In genomic region chr14:24338843-24339242, GRCh38 we compare ENCODE assay signal across 11 cellular contexts. TPM values are rescaled to one million over a fixed set of nuclear protein-coding genes. Genes with fewer than 3 reads are reported as not detected.
DNase-seq lines count a peak whose midpoint lies in the region; ATAC-seq, FAIRE-seq and TF ChIP-seq lines count a peak whose summit lies in the region.
"Had no signal": no experiment of that assay in that cellular context is flagged by ENCODE, and none has a peak within 500 bp of the region (broad histone marks: within the 10 kb centered on the region; RNA-seq: fewer than 3 reads in every experiment).

No MANE protein-coding gene starts in this region.

- peaks cover 15% of the 10 kb centered on the region for H3K4me1 ChIP-seq in keratinocyte (ENCODE audit: control insufficient read depth, extremely low read depth, insufficient read depth, low read length)

- CTCF ChIA-PET in activated CD4-positive, alpha-beta memory T cell treated with anti-CD3 and anti-CD28 coated beads for 36 hours (lab: Charles Lee): interaction anchor here (2.7 to 25.4 kb wide), 2 partner anchors 27 to 95 kb away, joined by 9 to 968 read pairs; partner anchors contain the start of genes CBLN3, KHNYN and SDR39U1

- no peaks in the 10 kb centered on the region for H3K9me1 ChIP-seq in keratinocyte (ENCODE audit: control insufficient read depth, extremely low read depth, insufficient read depth, low read length)

- intact Hi-C loops in activated CD4-positive, alpha-beta memory T cell treated with anti-CD3 and anti-CD28 coated beads for 36 hours (cut with micrococcal nuclease): no loop called here

- no peak overlapping the region for H2AFZ ChIP-seq in keratinocyte (ENCODE audit: control insufficient read depth, low read length)

- peaks cover 20% of the 10 kb centered on the region for H3K4me1 Mint-ChIP-seq in T-helper 1 cell treated with Interleukin-12 subunit alpha and Interleukin-12 subunit beta and Interleukin-4 antibody, amounts not matched to agents 30 μg/mL and 1 μg/mL, for 36 hours (ENCODE audit: low read depth)
- peaks cover 23% of the 10 kb centered on the region for H3K4me1 Mint-ChIP-seq in activated CD4-positive, alpha-beta memory T cell treated with anti-CD3 and anti-CD28 coated beads for 36 hours (ENCODE audit: low read depth)
- peaks cover 28 to 43% of the 10 kb centered on the region in 2 donors for H3K4me1 Mint-ChIP-seq in stimulated activated naive B cell treated with anti-CD40 and anti-IgM and Interleukin-4, amounts not matched to agents 10 μg/mL and 1 μg/mL and 100 μg/mL, for 72 hours

- H4K20me1 ChIP-seq in keratinocyte (ENCODE audit: control insufficient read depth, extremely low read depth, insufficient read depth, low read length): no peaks in the 10 kb centered on the region

- POLR2A ChIA-PET in activated CD4-positive, alpha-beta memory T cell treated with anti-CD3 and anti-CD28 coated beads for 36 hours (lab: Charles Lee): interaction anchor here (0.8 to 1.8 kb wide), 2 partner anchors 23 to 93 kb away, joined by 3 to 7 read pairs; no protein-coding TSS in a partner anchor

- H3K27ac ChIP-seq in keratinocyte (ENCODE audit: control insufficient read depth, insufficient read depth, low read length): no peak overlapping the region
- H3K27ac ChIP-seq: 22Rv1 had no signal

- no peaks in the 10 kb centered on the region for H3K9me3 ChIP-seq in keratinocyte (ENCODE audit: control insufficient read depth, low read depth, low read length)

- H3K36me3 Mint-ChIP-seq in T-helper 1 cell treated with Interleukin-12 subunit alpha and Interleukin-12 subunit beta and Interleukin-4 antibody, amounts not matched to agents 30 μg/mL and 1 μg/mL, for 36 hours (ENCODE audit: low read depth): peaks cover 29% of the 10 kb centered on the region
- H3K36me3 Mint-ChIP-seq in activated CD4-positive, alpha-beta memory T cell treated with anti-CD3 and anti-CD28 coated beads for 36 hours: peaks cover 13% of the 10 kb centered on the region
- H3K36me3 Mint-ChIP-seq in stimulated activated naive B cell treated with anti-CD40 and anti-IgM and Interleukin-4, amounts not matched to agents 10 μg/mL and 1 μg/mL and 100 μg/mL, for 72 hours: peaks cover 16 to 25% of the 10 kb centered on the region in 2 donors

- H3K27me3 ChIP-seq in keratinocyte (ENCODE audit: control insufficient read depth, extremely low read depth, insufficient read depth, low read length): peaks cover 16% of the 10 kb centered on the region

- H3K4me3 ChIP-seq in keratinocyte (ENCODE audit: control insufficient read depth in 2 of 3, extremely low read depth in 1 of 3, insufficient read depth in 2 of 3, low read depth in 1 of 3, low read length in 3 of 3): peak overlapping the region in 2 of 3 experiments; percentile 53 to 86

- peak overlapping the region; percentile 92 for H3K4me3 Mint-ChIP-seq in T-helper 1 cell treated with Interleukin-12 subunit alpha and Interleukin-12 subunit beta and Interleukin-4 antibody, amounts not matched to agents 30 μg/mL and 1 μg/mL, for 36 hours
- peak overlapping the region; percentile 91 for H3K4me3 Mint-ChIP-seq in activated CD4-positive, alpha-beta memory T cell treated with anti-CD3 and anti-CD28 coated beads for 36 hours
- peak overlapping the region; percentile 91 for H3K4me3 Mint-ChIP-seq in stimulated activated naive B cell treated with anti-CD40 and anti-IgM and Interleukin-4, amounts not matched to agents 10 μg/mL and 1 μg/mL and 100 μg/mL, for 72 hours

- no peak for ATAC-seq in stimulated activated naive B cell treated with anti-CD40 and anti-IgM and Interleukin-4, amounts not matched to agents 10 μg/mL and 1 μg/mL and 100 μg/mL, for 72 hours (replicated peaks)
- no peak for ATAC-seq in GM19023 (IDR thresholded peaks at IDR 0.05; ENCODE audit: unreplicated experiment)
- ATAC-seq: PC-3 had no signal

- no peaks in the 10 kb centered on the region for H3K79me2 ChIP-seq in keratinocyte (ENCODE audit: control insufficient read depth, insufficient read depth, low read length)

- H3K27me3 Mint-ChIP-seq in T-helper 1 cell treated with Interleukin-12 subunit alpha and Interleukin-12 subunit beta and Interleukin-4 antibody, amounts not matched to agents 30 μg/mL and 1 μg/mL, for 36 hours (ENCODE audit: low read depth): peaks cover 27% of the 10 kb centered on the region
- H3K27me3 Mint-ChIP-seq in activated CD4-positive, alpha-beta memory T cell treated with anti-CD3 and anti-CD28 coated beads for 36 hours: peaks cover 12% of the 10 kb centered on the region
- H3K27me3 Mint-ChIP-seq in stimulated activated naive B cell treated with anti-CD40 and anti-IgM and Interleukin-4, amounts not matched to agents 10 μg/mL and 1 μg/mL and 100 μg/mL, for 72 hours: peaks cover 18 to 20% of the 10 kb centered on the region in 2 donors

- peaks cover 0 to 2% of the 10 kb centered on the region in 2 experiments for H3K36me3 ChIP-seq in keratinocyte (ENCODE audit: control insufficient read depth in 2 of 2, extremely low read depth in 1 of 2, insufficient read depth in 2 of 2, low read length in 2 of 2)

- H3K4me2 ChIP-seq in keratinocyte (ENCODE audit: control insufficient read depth, extremely low read depth, insufficient read depth, low read depth, low read length): peak overlapping the region; percentile 97

- DNase-seq in T-helper 1 cell (no peak), keratinocyte (ENCODE audit: low read depth, low spot score) (no peak), SK-N-DZ (ENCODE audit: low spot score) (no peak)
- DNase-seq in activated CD4-positive, alpha-beta memory T cell treated with anti-CD3 and anti-CD28 coated beads for 36 hours: no peak
- DNase-seq in stimulated activated naive B cell treated with anti-CD40 and anti-IgM and Interleukin-4, amounts not matched to agents 10 μg/mL and 1 μg/mL and 100 μg/mL, for 72 hours: no peak
- DNase-seq in activated CD8-positive, alpha-beta memory T cell treated with anti-CD3 and anti-CD28 coated beads for 24 hours: no peak
- DNase-seq: cerebellar nuclear complex, PC-3 had no signal

- no peak overlapping the region for H3K27ac Mint-ChIP-seq in T-helper 1 cell treated with Interleukin-12 subunit alpha and Interleukin-12 subunit beta and Interleukin-4 antibody, amounts not matched to agents 30 μg/mL and 1 μg/mL, for 36 hours
- no peak overlapping the region for H3K27ac Mint-ChIP-seq in activated CD4-positive, alpha-beta memory T cell treated with anti-CD3 and anti-CD28 coated beads for 36 hours
- peak overlapping the region; percentile 17 for H3K27ac Mint-ChIP-seq in stimulated activated naive B cell treated with anti-CD40 and anti-IgM and Interleukin-4, amounts not matched to agents 10 μg/mL and 1 μg/mL and 100 μg/mL, for 72 hours

- dilution Hi-C loops in keratinocyte (cut with MboI; ENCODE audit: extremely low pct_ligation_motif_present, low sequenced_read_pairs): no loop called here

- H3K9me3 Mint-ChIP-seq in T-helper 1 cell treated with Interleukin-12 subunit alpha and Interleukin-12 subunit beta and Interleukin-4 antibody, amounts not matched to agents 30 μg/mL and 1 μg/mL, for 36 hours: no peaks in the 10 kb centered on the region
- no peaks in the 10 kb centered on the region for H3K9me3 Mint-ChIP-seq in activated CD4-positive, alpha-beta memory T cell treated with anti-CD3 and anti-CD28 coated beads for 36 hours
- no peaks in the 10 kb centered on the region for H3K9me3 Mint-ChIP-seq in stimulated activated naive B cell treated with anti-CD40 and anti-IgM and Interleukin-4, amounts not matched to agents 10 μg/mL and 1 μg/mL and 100 μg/mL, for 72 hours

- no peak for TF ChIP-seq CTCF in keratinocyte (optimal IDR thresholded peaks at IDR 0.05 in 1 of 3, IDR thresholded peaks at IDR 0.05 in 1 of 3, conservative IDR thresholded peaks at IDR 0.05 in 1 of 3; ENCODE audit: extremely low read depth in 1 of 3, insufficient read depth in 2 of 3, low read length in 3 of 3)

- no peak for FAIRE-seq in keratinocyte (lab: Jason Lieb, UNC)

- H3K9ac ChIP-seq in keratinocyte (ENCODE audit: control insufficient read depth, extremely low read depth, insufficient read depth, low read length): no peak overlapping the region

RNA-seq across cellular contexts. Expression of gene RIPK3, which starts 0.9 kb away (rescaled TPM):
- 10 to 100 TPM; 11.0 to 11.8 TPM for total RNA-seq in activated CD4-positive, alpha-beta memory T cell treated with anti-CD3 and anti-CD28 coated beads for 36 hours
- 7.3 to 10.7 TPM (median 8.0 TPM) in 3 replicates for polyA plus RNA-seq in keratinocyte
- 2.1 TPM for polyA plus RNA-seq in keratinocyte (2011; ENCODE audit: low read depth)
- 3.5 and 4.3 TPM in 2 replicates for polyA plus RNA-seq in keratinocyte (2011; cell fraction: cytosol; rRNA removed)
- 28.7 and 35.3 TPM in 2 replicates for polyA plus RNA-seq in keratinocyte (2011; cell fraction: nucleus; rRNA removed)
- 4.6 and 6.4 TPM in 2 replicates for polyA plus RNA-seq in keratinocyte (2012; ENCODE audit: low replicate concordance)
- polyA minus RNA-seq in keratinocyte: 6.1 to 7.7 TPM (median 7.0 TPM) in 3 replicates
- 3.5 TPM for polyA minus RNA-seq in keratinocyte (2011; cell fraction: cytosol; rRNA and poly(A)+ RNA removed)
- 8.8 and 9.8 TPM in 2 replicates for polyA minus RNA-seq in keratinocyte (2011; cell fraction: nucleus; rRNA and poly(A)+ RNA removed)
- polyA plus RNA-seq in SK-N-DZ (2014; cell fraction: cytosol; rRNA removed): not detected in 2 replicates
- not detected in 2 replicates for polyA plus RNA-seq in SK-N-DZ (2014; cell fraction: nucleus; rRNA removed)
- total RNA-seq: PC-3 had no signal

RNA-seq across cellular contexts. Expression of gene ADCY4, which starts 4.0 kb away (rescaled TPM):
- total RNA-seq in activated CD4-positive, alpha-beta memory T cell treated with anti-CD3 and anti-CD28 coated beads for 36 hours: 1 to 10 TPM; 1.6 to 2.4 TPM
- 0.21 to 0.44 TPM (median 0.23 TPM) in 3 replicates for polyA plus RNA-seq in keratinocyte
- 0.92 TPM for polyA plus RNA-seq in keratinocyte (2011; ENCODE audit: low read depth)
- polyA plus RNA-seq in keratinocyte (2011; cell fraction: cytosol; rRNA removed): 0.05 and 0.16 TPM in 2 replicates
- polyA plus RNA-seq in keratinocyte (2011; cell fraction: nucleus; rRNA removed): 4.1 and 5.3 TPM in 2 replicates
- polyA plus RNA-seq in keratinocyte (2012; ENCODE audit: low replicate concordance): 0.29 and 0.69 TPM in 2 replicates
- polyA minus RNA-seq in keratinocyte: 0.20 to 0.32 TPM in 2 of 3 replicates, not detected in the other
- 5.4 TPM for polyA minus RNA-seq in keratinocyte (2011; cell fraction: cytosol; rRNA and poly(A)+ RNA removed)
- polyA minus RNA-seq in keratinocyte (2011; cell fraction: nucleus; rRNA and poly(A)+ RNA removed): 1.1 and 1.2 TPM in 2 replicates
- not detected in 2 replicates for polyA plus RNA-seq in SK-N-DZ (2014; cell fraction: cytosol; rRNA removed)
- 0.09 TPM in 1 of 2 replicates, not detected in the other for polyA plus RNA-seq in SK-N-DZ (2014; cell fraction: nucleus; rRNA removed)

RNA-seq across cellular contexts. Expression of gene LTB4R, which starts 27.5 kb away (rescaled TPM):
- 10 to 100 TPM; 15.4 to 16.7 TPM for total RNA-seq in activated CD4-positive, alpha-beta memory T cell treated with anti-CD3 and anti-CD28 coated beads for 36 hours
- polyA plus RNA-seq in keratinocyte: 8.6 to 20.4 TPM (median 14.6 TPM) in 3 replicates
- polyA plus RNA-seq in keratinocyte (2011; ENCODE audit: low read depth): 8.4 TPM
- polyA plus RNA-seq in keratinocyte (2011; cell fraction: cytosol; rRNA removed): 3.0 and 4.3 TPM in 2 replicates
- polyA plus RNA-seq in keratinocyte (2011; cell fraction: nucleus; rRNA removed): 53.5 and 61.4 TPM in 2 replicates
- 8.4 and 41.2 TPM in 2 replicates for polyA plus RNA-seq in keratinocyte (2012; ENCODE audit: low replicate concordance)
- 16.4 to 31.6 TPM (median 21.6 TPM) in 3 replicates for polyA minus RNA-seq in keratinocyte
- 11.1 TPM for polyA minus RNA-seq in keratinocyte (2011; cell fraction: cytosol; rRNA and poly(A)+ RNA removed)
- polyA minus RNA-seq in keratinocyte (2011; cell fraction: nucleus; rRNA and poly(A)+ RNA removed): 12.5 and 15.4 TPM in 2 replicates
- polyA plus RNA-seq in SK-N-DZ (2014; cell fraction: cytosol; rRNA removed): 3.2 and 6.4 TPM in 2 replicates
- polyA plus RNA-seq in SK-N-DZ (2014; cell fraction: nucleus; rRNA removed): 24.6 and 62.2 TPM in 2 replicates

RNA-seq across cellular contexts. Expression of gene LTB4R2, which starts 28.9 kb away (rescaled TPM):
- total RNA-seq in activated CD4-positive, alpha-beta memory T cell treated with anti-CD3 and anti-CD28 coated beads for 36 hours: 1 to 10 TPM; 9.4 to 9.6 TPM
- polyA plus RNA-seq in keratinocyte: 5.4 to 13.4 TPM (median 7.9 TPM) in 3 replicates
- polyA plus RNA-seq in keratinocyte (2011; ENCODE audit: low read depth): 3.9 TPM
- 1.2 and 2.7 TPM in 2 replicates for polyA plus RNA-seq in keratinocyte (2011; cell fraction: cytosol; rRNA removed)
- polyA plus RNA-seq in keratinocyte (2011; cell fraction: nucleus; rRNA removed): 28.9 and 46.2 TPM in 2 replicates
- 8.7 and 19.1 TPM in 2 replicates for polyA plus RNA-seq in keratinocyte (2012; ENCODE audit: low replicate concordance)
- 6.4 to 9.3 TPM (median 6.9 TPM) in 3 replicates for polyA minus RNA-seq in keratinocyte
- 16.9 TPM for polyA minus RNA-seq in keratinocyte (2011; cell fraction: cytosol; rRNA and poly(A)+ RNA removed)
- polyA minus RNA-seq in keratinocyte (2011; cell fraction: nucleus; rRNA and poly(A)+ RNA removed): 33.0 TPM in 2 replicates
- 3.4 and 4.3 TPM in 2 replicates for polyA plus RNA-seq in SK-N-DZ (2014; cell fraction: cytosol; rRNA removed)
- 27.5 and 62.5 TPM in 2 replicates for polyA plus RNA-seq in SK-N-DZ (2014; cell fraction: nucleus; rRNA removed)

RNA-seq across cellular contexts. Expression of gene NFATC4, which starts 29.1 kb away (rescaled TPM):
- not detected for total RNA-seq in activated CD4-positive, alpha-beta memory T cell treated with anti-CD3 and anti-CD28 coated beads for 36 hours
- 0.69 to 2.2 TPM (median 0.92 TPM) in 3 replicates for polyA plus RNA-seq in keratinocyte
- 0.96 TPM for polyA plus RNA-seq in keratinocyte (2011; ENCODE audit: low read depth)
- 0.48 and 0.50 TPM in 2 replicates for polyA plus RNA-seq in keratinocyte (2011; cell fraction: cytosol; rRNA removed)
- polyA plus RNA-seq in keratinocyte (2011; cell fraction: nucleus; rRNA removed): 3.6 and 5.0 TPM in 2 replicates
- polyA plus RNA-seq in keratinocyte (2012; ENCODE audit: low replicate concordance): 1.2 and 1.8 TPM in 2 replicates
- polyA minus RNA-seq in keratinocyte: 0.64 to 2.6 TPM (median 2.0 TPM) in 3 replicates
- 2.7 TPM for polyA minus RNA-seq in keratinocyte (2011; cell fraction: cytosol; rRNA and poly(A)+ RNA removed)
- polyA minus RNA-seq in keratinocyte (2011; cell fraction: nucleus; rRNA and poly(A)+ RNA removed): 1.2 and 1.8 TPM in 2 replicates
- polyA plus RNA-seq in SK-N-DZ (2014; cell fraction: cytosol; rRNA removed): 13.1 and 14.1 TPM in 2 replicates
- 103 and 132 TPM in 2 replicates for polyA plus RNA-seq in SK-N-DZ (2014; cell fraction: nucleus; rRNA removed)
